ENCODE assay signal across 2 cellular contexts in the genomic region with DNA sequence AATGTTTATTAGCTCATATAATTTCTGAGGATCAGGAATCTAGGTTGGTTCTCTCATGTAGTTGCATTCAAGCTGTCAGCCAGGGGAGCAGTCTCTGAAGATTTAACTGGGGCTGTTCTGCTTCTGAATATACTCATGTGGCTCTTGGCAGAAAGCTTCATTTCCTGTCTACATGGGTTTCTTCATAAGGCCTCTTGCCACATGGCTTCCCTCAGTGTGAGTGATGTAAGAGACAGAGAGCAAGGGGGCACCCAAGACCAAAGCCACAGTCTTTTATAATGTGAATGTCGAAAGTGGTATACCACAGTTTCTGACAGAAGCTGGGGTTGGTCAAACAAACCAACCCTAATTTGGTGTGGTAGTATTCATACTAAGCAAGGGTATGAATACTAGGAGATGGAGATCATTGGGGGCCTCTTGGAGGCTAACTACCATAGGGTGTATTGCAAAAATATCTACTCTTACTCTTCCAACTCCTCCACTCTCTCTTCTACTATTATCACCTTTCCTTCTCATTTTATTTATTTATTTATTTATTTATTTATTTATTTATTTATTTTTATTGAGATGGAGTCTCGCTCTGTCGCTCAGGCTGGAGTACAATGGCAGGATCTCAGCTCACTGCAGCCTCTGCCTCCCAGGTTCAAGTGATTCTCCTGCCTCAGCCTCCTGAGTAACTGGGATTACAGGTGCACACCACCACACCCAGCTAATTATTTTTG.
TF ChIP-seq lines count a peak whose summit lies in the region.

No MANE protein-coding gene starts in this region.

TF ChIP-seq in GM23338, 12 proteins besides CTCF, POLR2A, EP300 and RAD21 (continued from another document):
- TF ChIP-seq, protein P1, sequence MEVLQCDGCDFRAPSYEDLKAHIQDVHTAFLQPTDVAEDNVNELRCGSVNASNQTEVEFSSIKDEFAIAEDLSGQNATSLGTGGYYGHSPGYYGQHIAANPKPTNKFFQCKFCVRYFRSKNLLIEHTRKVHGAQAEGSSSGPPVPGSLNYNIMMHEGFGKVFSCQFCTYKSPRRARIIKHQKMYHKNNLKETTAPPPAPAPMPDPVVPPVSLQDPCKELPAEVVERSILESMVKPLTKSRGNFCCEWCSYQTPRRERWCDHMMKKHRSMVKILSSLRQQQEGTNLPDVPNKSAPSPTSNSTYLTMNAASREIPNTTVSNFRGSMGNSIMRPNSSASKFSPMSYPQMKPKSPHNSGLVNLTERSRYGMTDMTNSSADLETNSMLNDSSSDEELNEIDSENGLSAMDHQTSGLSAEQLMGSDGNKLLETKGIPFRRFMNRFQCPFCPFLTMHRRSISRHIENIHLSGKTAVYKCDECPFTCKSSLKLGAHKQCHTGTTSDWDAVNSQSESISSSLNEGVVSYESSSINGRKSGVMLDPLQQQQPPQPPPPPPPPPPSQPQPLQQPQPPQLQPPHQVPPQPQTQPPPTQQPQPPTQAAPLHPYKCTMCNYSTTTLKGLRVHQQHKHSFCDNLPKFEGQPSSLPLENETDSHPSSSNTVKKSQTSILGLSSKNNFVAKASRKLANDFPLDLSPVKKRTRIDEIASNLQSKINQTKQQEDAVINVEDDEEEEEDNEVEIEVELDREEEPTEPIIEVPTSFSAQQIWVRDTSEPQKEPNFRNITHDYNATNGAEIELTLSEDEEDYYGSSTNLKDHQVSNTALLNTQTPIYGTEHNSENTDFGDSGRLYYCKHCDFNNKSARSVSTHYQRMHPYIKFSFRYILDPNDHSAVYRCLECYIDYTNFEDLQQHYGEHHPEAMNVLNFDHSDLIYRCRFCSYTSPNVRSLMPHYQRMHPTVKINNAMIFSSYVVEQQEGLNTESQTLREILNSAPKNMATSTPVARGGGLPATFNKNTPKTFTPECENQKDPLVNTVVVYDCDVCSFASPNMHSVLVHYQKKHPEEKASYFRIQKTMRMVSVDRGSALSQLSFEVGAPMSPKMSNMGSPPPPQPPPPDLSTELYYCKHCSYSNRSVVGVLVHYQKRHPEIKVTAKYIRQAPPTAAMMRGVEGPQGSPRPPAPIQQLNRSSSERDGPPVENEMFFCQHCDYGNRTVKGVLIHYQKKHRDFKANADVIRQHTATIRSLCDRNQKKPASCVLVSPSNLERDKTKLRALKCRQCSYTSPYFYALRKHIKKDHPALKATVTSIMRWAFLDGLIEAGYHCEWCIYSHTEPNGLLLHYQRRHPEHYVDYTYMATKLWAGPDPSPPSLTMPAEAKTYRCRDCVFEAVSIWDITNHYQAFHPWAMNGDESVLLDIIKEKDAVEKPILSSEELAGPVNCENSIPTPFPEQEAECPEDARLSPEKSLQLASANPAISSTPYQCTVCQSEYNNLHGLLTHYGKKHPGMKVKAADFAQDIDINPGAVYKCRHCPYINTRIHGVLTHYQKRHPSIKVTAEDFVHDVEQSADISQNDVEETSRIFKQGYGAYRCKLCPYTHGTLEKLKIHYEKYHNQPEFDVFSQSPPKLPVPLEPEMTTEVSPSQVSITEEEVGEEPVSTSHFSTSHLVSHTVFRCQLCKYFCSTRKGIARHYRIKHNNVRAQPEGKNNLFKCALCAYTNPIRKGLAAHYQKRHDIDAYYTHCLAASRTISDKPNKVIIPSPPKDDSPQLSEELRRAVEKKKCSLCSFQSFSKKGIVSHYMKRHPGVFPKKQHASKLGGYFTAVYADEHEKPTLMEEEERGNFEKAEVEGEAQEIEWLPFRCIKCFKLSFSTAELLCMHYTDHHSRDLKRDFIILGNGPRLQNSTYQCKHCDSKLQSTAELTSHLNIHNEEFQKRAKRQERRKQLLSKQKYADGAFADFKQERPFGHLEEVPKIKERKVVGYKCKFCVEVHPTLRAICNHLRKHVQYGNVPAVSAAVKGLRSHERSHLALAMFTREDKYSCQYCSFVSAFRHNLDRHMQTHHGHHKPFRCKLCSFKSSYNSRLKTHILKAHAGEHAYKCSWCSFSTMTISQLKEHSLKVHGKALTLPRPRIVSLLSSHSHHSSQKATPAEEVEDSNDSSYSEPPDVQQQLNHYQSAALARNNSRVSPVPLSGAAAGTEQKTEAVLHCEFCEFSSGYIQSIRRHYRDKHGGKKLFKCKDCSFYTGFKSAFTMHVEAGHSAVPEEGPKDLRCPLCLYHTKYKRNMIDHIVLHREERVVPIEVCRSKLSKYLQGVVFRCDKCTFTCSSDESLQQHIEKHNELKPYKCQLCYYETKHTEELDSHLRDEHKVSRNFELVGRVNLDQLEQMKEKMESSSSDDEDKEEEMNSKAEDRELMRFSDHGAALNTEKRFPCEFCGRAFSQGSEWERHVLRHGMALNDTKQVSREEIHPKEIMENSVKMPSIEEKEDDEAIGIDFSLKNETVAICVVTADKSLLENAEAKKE (CRISPR knock-in tag; IDR thresholded peaks at IDR 0.05), result no peak
- TF ChIP-seq POLR2AphosphoS5 (IDR thresholded peaks at IDR 0.05; ENCODE audit: low read depth) (no peak), STAT1 (IDR thresholded peaks at IDR 0.05; ENCODE audit: unreplicated experiment) (no peak), EZH2phosphoT487 (IDR thresholded peaks at IDR 0.05; ENCODE audit: unreplicated experiment) (no peak), ZNF114 (CRISPR knock-in tag; IDR thresholded peaks at IDR 0.05) (no peak), ZNF331 (CRISPR knock-in tag; IDR thresholded peaks at IDR 0.05; ENCODE audit: low read depth) (no peak), EZH2 (IDR thresholded peaks at IDR 0.05; ENCODE audit: low read depth, unreplicated experiment) (no peak), NANOG (IDR thresholded peaks at IDR 0.05; ENCODE audit: borderline replicate concordance) (no peak)
- TF ChIP-seq, protein P2, sequence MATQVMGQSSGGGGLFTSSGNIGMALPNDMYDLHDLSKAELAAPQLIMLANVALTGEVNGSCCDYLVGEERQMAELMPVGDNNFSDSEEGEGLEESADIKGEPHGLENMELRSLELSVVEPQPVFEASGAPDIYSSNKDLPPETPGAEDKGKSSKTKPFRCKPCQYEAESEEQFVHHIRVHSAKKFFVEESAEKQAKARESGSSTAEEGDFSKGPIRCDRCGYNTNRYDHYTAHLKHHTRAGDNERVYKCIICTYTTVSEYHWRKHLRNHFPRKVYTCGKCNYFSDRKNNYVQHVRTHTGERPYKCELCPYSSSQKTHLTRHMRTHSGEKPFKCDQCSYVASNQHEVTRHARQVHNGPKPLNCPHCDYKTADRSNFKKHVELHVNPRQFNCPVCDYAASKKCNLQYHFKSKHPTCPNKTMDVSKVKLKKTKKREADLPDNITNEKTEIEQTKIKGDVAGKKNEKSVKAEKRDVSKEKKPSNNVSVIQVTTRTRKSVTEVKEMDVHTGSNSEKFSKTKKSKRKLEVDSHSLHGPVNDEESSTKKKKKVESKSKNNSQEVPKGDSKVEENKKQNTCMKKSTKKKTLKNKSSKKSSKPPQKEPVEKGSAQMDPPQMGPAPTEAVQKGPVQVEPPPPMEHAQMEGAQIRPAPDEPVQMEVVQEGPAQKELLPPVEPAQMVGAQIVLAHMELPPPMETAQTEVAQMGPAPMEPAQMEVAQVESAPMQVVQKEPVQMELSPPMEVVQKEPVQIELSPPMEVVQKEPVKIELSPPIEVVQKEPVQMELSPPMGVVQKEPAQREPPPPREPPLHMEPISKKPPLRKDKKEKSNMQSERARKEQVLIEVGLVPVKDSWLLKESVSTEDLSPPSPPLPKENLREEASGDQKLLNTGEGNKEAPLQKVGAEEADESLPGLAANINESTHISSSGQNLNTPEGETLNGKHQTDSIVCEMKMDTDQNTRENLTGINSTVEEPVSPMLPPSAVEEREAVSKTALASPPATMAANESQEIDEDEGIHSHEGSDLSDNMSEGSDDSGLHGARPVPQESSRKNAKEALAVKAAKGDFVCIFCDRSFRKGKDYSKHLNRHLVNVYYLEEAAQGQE (IDR thresholded peaks at IDR 0.05; ENCODE audit: unreplicated experiment), result no peak

TF ChIP-seq in SK-N-SH, 30 proteins besides CTCF, POLR2A, EP300 and RAD21 (continued from another document):
- TF ChIP-seq, protein P2 (IDR thresholded peaks at IDR 0.05; ENCODE audit: low read depth, low read length), result no peak
- no peak for TF ChIP-seq RCOR1 (IDR thresholded peaks at IDR 0.05; ENCODE audit: low read length)
- no peak for TF ChIP-seq TCF12 (IDR thresholded peaks at IDR 0.05)
TF ChIP-seq in SK-N-SH: peak in this region for 0.
